Comparison of ENCODE assay signal across 1 cellular context in genomic region chr2:235347691-235348090, GRCh38.
TF ChIP-seq lines count a peak whose summit lies in the region.

No MANE protein-coding gene starts in this region.

TF ChIP-seq in K562, 482 proteins besides CTCF, POLR2A, EP300 and RAD21 (continued from another document and continues in another):
- TF ChIP-seq CUX1 (CRISPR knock-in tag; IDR thresholded peaks at IDR 0.05) (no peak), TRIM25 (IDR thresholded peaks at IDR 0.05; ENCODE audit: borderline replicate concordance) (no peak), GABPB2 (CRISPR knock-in tag; conservative IDR thresholded peaks at IDR 0.05) (no peak), PTRF (tag; IDR thresholded peaks at IDR 0.05) (no peak), ARID3B (CRISPR knock-in tag; IDR thresholded peaks at IDR 0.05; ENCODE audit: borderline replicate concordance) (no peak), PTBP1 (IDR thresholded peaks at IDR 0.05; ENCODE audit: low read depth, low read length) (no peak), PHF8 (IDR thresholded peaks at IDR 0.05; ENCODE audit: borderline replicate concordance, low read length) (no peak), POLR3G (IDR thresholded peaks at IDR 0.05; ENCODE audit: extremely low read depth, insufficient read length, insufficient replicate concordance) (no peak), ZNF518B (CRISPR knock-in tag; IDR thresholded peaks at IDR 0.05) (no peak), NFE2L1 (tag; IDR thresholded peaks at IDR 0.05; ENCODE audit: borderline replicate concordance, low read depth) (0 out of 2 replicates have a peak, but pooled peaks have one; percentile 10), FOXJ2 (tag; IDR thresholded peaks at IDR 0.05) (no peak), RFX5 (IDR thresholded peaks at IDR 0.05; ENCODE audit: low read depth, low read length) (no peak), DMBX1 (CRISPR knock-in tag; IDR thresholded peaks at IDR 0.05; ENCODE audit: borderline replicate concordance) (no peak), JUN (IDR thresholded peaks at IDR 0.05; ENCODE audit: borderline replicate concordance, low read depth, low read length) (peak; percentile 61), JUN (CRISPR knock-in tag; IDR thresholded peaks at IDR 0.05; ENCODE audit: borderline replicate concordance) (no peak), RNF2 (IDR thresholded peaks at IDR 0.05) (no peak), ZBTB5 (IDR thresholded peaks at IDR 0.05) (no peak), GTF2F1 (IDR thresholded peaks at IDR 0.05; ENCODE audit: low read depth, low read length) (no peak), DEAF1 (CRISPR knock-in tag; IDR thresholded peaks at IDR 0.05) (no peak), U2AF2 (optimal IDR thresholded peaks at IDR 0.05; ENCODE audit: low read depth, low read length) (no peak), ZNF282 (CRISPR knock-in tag; IDR thresholded peaks at IDR 0.05) (no peak), ZC3H4 (CRISPR knock-in tag; IDR thresholded peaks at IDR 0.05; ENCODE audit: borderline replicate concordance) (no peak), SNIP1 (IDR thresholded peaks at IDR 0.05; ENCODE audit: low read depth) (no peak), ARID2 (IDR thresholded peaks at IDR 0.05) (no peak), KDM2B (CRISPR knock-in tag; IDR thresholded peaks at IDR 0.05) (no peak), CTCFL (IDR thresholded peaks at IDR 0.05; ENCODE audit: borderline replicate concordance, insufficient read depth, low read depth, low read length, poor library complexity, severe bottlenecking) (no peak), FOSL1 (tag; conservative IDR thresholded peaks at IDR 0.05) (peak; percentile 87), BACH1 (tag; IDR thresholded peaks at IDR 0.05) (peak; percentile 79; the same call in 1 of the 2 replicates), RBM15 (IDR thresholded peaks at IDR 0.05; ENCODE audit: insufficient read depth, low read length) (no peak), ZFPM2 (CRISPR knock-in tag; IDR thresholded peaks at IDR 0.05) (no peak), MAFG (tag; conservative IDR thresholded peaks at IDR 0.05) (peak; percentile 83), BCOR (IDR thresholded peaks at IDR 0.05) (no peak), MTA2 (IDR thresholded peaks at IDR 0.05; ENCODE audit: low read depth) (no peak), SMARCA4 (IDR thresholded peaks at IDR 0.05) (peak; percentile 32; the same call in 1 of the 2 replicates), CSDE1 (IDR thresholded peaks at IDR 0.05) (no peak), RCOR1 (IDR thresholded peaks at IDR 0.05; ENCODE audit: borderline replicate concordance in 1 of 2, low read depth in 2 of 2, low read length in 2 of 2) (0 out of 4 replicates have a peak, but pooled peaks of 1 of the 2 experiments have one; percentile 14), FOXK2 (conservative IDR thresholded peaks at IDR 0.05 in 1 of 2, IDR thresholded peaks at IDR 0.05 in 1 of 2; ENCODE audit: low read depth in 2 of 2) (no peak), PHB (CRISPR knock-in tag; IDR thresholded peaks at IDR 0.05) (no peak), ZBTB1 (CRISPR knock-in tag; IDR thresholded peaks at IDR 0.05; ENCODE audit: borderline replicate concordance, low read depth) (no peak)
